17 cellular contexts compared by ENCODE assay signal in the genomic region with DNA sequence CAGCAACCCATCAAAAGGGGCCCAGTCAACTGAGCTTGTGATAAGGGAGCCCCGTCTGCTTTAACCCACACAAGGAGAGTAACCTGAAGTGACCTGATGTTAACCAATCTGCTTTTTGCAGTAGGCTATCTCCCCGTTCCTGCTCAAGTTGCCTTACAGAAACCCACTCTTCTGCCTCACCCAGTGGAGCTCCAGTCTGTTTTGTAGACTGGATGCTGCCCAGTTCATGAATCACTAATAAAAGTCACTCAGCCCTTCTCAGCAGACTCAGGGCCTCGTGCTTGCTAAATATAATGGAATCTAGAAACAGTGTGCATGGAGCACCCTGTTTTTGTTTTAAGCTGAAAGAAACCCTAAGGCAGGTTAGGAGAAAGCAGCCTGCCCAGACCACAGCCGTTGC.
DNase-seq lines count a peak whose midpoint lies in the region; ATAC-seq, FAIRE-seq and TF ChIP-seq lines count a peak whose summit lies in the region.
"Had no signal": no experiment of that assay in that cellular context is flagged by ENCODE, and none has a peak within 500 bp of the region (broad histone marks: within the 10 kb centered on the region; RNA-seq: fewer than 3 reads in every experiment).

No MANE protein-coding gene starts in this region.

- peaks cover 8 to 30% (median 20%) of the 10 kb centered on the region in 4 donors for H3K4me1 Mint-ChIP-seq in CD4-positive, CD25-positive, alpha-beta regulatory T cell

- no peak overlapping the region for H2AFZ ChIP-seq in osteoblast (ENCODE audit: low read length)

- H3K27ac Mint-ChIP-seq in CD4-positive, CD25-positive, alpha-beta regulatory T cell, result peak overlapping the region in 2 of 3 donors; percentile 22 to 95
- H3K27ac Mint-ChIP-seq: H9 had no signal

- POLR2A ChIA-PET in HEK293 (lab: Yijun Ruan, JAX), result no interaction called here

- no peak for ATAC-seq in CD4-positive, CD25-positive, alpha-beta regulatory T cell (ENCODE audit: low read depth in 2 of 2)
- ATAC-seq: GM12878, HepG2 had no signal

- peak in 1 of 3 donors; percentile 36 for DNase-seq in CD4-positive, CD25-positive, alpha-beta regulatory T cell
- DNase-seq in esophagus muscularis mucosa (ENCODE audit: extremely low spot score), result peak; percentile 78
- DNase-seq in osteoblast (ENCODE audit: insufficient read length, low spot score, missing footprints), result peak; percentile 41
- no peak for DNase-seq in NCI-H345 (lab: John Stamatoyannopoulos, UW)
- DNase-seq in mucosa of gallbladder (ENCODE audit: low spot score), result no peak
- no peak for DNase-seq in GM12891 (ENCODE audit: insufficient read length, low spot score)
- DNase-seq: AML-193, Calu3, DMS 273 treated with DMSO at 0.1 percent for 48 hours, GOT3, H9 had no signal

- CTCF ChIA-PET in HEK293 (lab: Yijun Ruan, JAX), result no interaction called here

- WGBS in esophagus muscularis mucosa, result 93% methylated on average over 3 of the region's 4 CpGs

- no peaks in the 10 kb centered on the region for H3K79me2 ChIP-seq in osteoblast (ENCODE audit: insufficient read depth, low read length)

- H3K4me1 ChIP-seq in CD4-positive, CD25-positive, alpha-beta regulatory T cell (ENCODE audit: control insufficient read depth, insufficient read depth, low read length, poor library complexity, severe bottlenecking), result peaks cover 2% of the 10 kb centered on the region
- H3K4me1 ChIP-seq in HEK293 (ENCODE audit: control insufficient read depth, insufficient read depth, low read length), result no peaks in the 10 kb centered on the region
- H3K4me1 ChIP-seq in esophagus muscularis mucosa, result no peaks in the 10 kb centered on the region
- H3K4me1 ChIP-seq in osteoblast (ENCODE audit: insufficient read depth, low read length), result peaks cover 8% of the 10 kb centered on the region

- no peaks in the 10 kb centered on the region for H3K36me3 ChIP-seq in CD4-positive, CD25-positive, alpha-beta regulatory T cell (ENCODE audit: control insufficient read depth, insufficient read depth, low read length)
- H3K36me3 ChIP-seq in HEK293 (ENCODE audit: control insufficient read depth in 2 of 2, insufficient read depth in 1 of 2, low read length in 2 of 2) (no peaks in the 10 kb centered on the region), esophagus muscularis mucosa (no peaks in the 10 kb centered on the region), osteoblast (ENCODE audit: insufficient read depth, low read length) (no peaks in the 10 kb centered on the region)

- no peak for TF ChIP-seq EP300 in esophagus muscularis mucosa (IDR thresholded peaks at IDR 0.05)

- H3K27me3 Mint-ChIP-seq in CD4-positive, CD25-positive, alpha-beta regulatory T cell, result peaks cover 5% of the 10 kb centered on the region

- H3K27ac ChIP-seq in CD4-positive, CD25-positive, alpha-beta regulatory T cell (ENCODE audit: insufficient read depth, low read length, poor library complexity, severe bottlenecking), result no peak overlapping the region
- H3K27ac ChIP-seq in HEK293 (ENCODE audit: extremely low read depth, low read depth, low read length), result no peak overlapping the region
- H3K27ac ChIP-seq in esophagus muscularis mucosa (replicated peaks in 1 of 4), result no peak overlapping the region
- H3K27ac ChIP-seq in osteoblast (ENCODE audit: low read depth, low read length), result no peak overlapping the region
- H3K27ac ChIP-seq: 22Rv1, BLaER1 had no signal

- TF ChIP-seq POLR2A in esophagus muscularis mucosa (IDR thresholded peaks at IDR 0.05; ENCODE audit: low read depth), result no peak
- no peak for TF ChIP-seq POLR2A in GM12891 (IDR thresholded peaks at IDR 0.05; ENCODE audit: low read depth, low read length)

- H4K20me1 ChIP-seq in osteoblast (ENCODE audit: insufficient read depth, low read length), result no peaks in the 10 kb centered on the region
- H4K20me1 ChIP-seq: BLaER1 had no signal

- no peaks in the 10 kb centered on the region for H3K27me3 ChIP-seq in CD4-positive, CD25-positive, alpha-beta regulatory T cell (ENCODE audit: control insufficient read depth, insufficient read depth, low read length)
- no peaks in the 10 kb centered on the region for H3K27me3 ChIP-seq in esophagus muscularis mucosa
- H3K27me3 ChIP-seq in osteoblast (ENCODE audit: insufficient read depth, low read length), result no peaks in the 10 kb centered on the region
- H3K27me3 ChIP-seq: BLaER1 had no signal

- peaks cover 0 to 2% (median 0%) of the 10 kb centered on the region in 7 donors for H3K9me3 Mint-ChIP-seq in CD4-positive, CD25-positive, alpha-beta regulatory T cell
- H3K9me3 Mint-ChIP-seq: H9 had no signal

- FAIRE-seq in GM12891 (lab: Jason Lieb, UNC), result no peak
- FAIRE-seq: GM12878, HepG2, HTR-8/SVneo had no signal

- H3K4me3 Mint-ChIP-seq in CD4-positive, CD25-positive, alpha-beta regulatory T cell, result no peak overlapping the region
- H3K4me3 Mint-ChIP-seq: H9 had no signal

- H3K4me3 ChIP-seq in CD4-positive, CD25-positive, alpha-beta regulatory T cell (ENCODE audit: low read depth, low read length), result no peak overlapping the region
- H3K4me3 ChIP-seq in HEK293 (ENCODE audit: low read depth, low read length) (no peak overlapping the region), esophagus muscularis mucosa (no peak overlapping the region), osteoblast (ENCODE audit: insufficient read depth, low read length) (no peak overlapping the region)
- H3K4me3 ChIP-seq: BLaER1, GM12878 had no signal

- no peaks in the 10 kb centered on the region for H3K36me3 Mint-ChIP-seq in CD4-positive, CD25-positive, alpha-beta regulatory T cell

- intact Hi-C loops in esophagus muscularis mucosa (cut with DNase I), result no loop called here

- TF ChIP-seq CTCF in HEK293 (tag by site-specific recombination; IDR thresholded peaks at IDR 0.05) (no peak), esophagus muscularis mucosa (IDR thresholded peaks at IDR 0.05) (no peak), osteoblast (IDR thresholded peaks at IDR 0.05; ENCODE audit: extremely low read depth, low read depth, low read length) (no peak)

- no peak overlapping the region for H3K4me2 ChIP-seq in osteoblast (ENCODE audit: insufficient read depth, low read length)
- H3K4me2 ChIP-seq: BLaER1 had no signal

- H3K9me3 ChIP-seq in CD4-positive, CD25-positive, alpha-beta regulatory T cell (ENCODE audit: control insufficient read depth in 2 of 2, low read length in 2 of 2), result no peaks in the 10 kb centered on the region
- no peaks in the 10 kb centered on the region for H3K9me3 ChIP-seq in HEK293 (ENCODE audit: control insufficient read depth, insufficient read depth, low read depth, low read length)
- H3K9me3 ChIP-seq in esophagus muscularis mucosa, result no peaks in the 10 kb centered on the region
- peaks cover 3% of the 10 kb centered on the region for H3K9me3 ChIP-seq in osteoblast (ENCODE audit: low read depth, low read length)

TF ChIP-seq in HEK293, 187 proteins besides CTCF, POLR2A, EP300 and RAD21:
- TF ChIP-seq SETDB1 (IDR thresholded peaks at IDR 0.05; ENCODE audit: insufficient read length, low read length) (peak; percentile 16), ZNF549 (tag by site-specific recombination; IDR thresholded peaks at IDR 0.05) (peak; percentile 96), ZNF266 (tag by site-specific recombination; IDR thresholded peaks at IDR 0.05; ENCODE audit: low read depth) (no peak), ZFP69B (tag by site-specific recombination; IDR thresholded peaks at IDR 0.05) (no peak)

TF ChIP-seq in GM12891, 5 proteins besides CTCF, POLR2A, EP300 and RAD21:
- TF ChIP-seq POLR2AphosphoS5 (IDR thresholded peaks at IDR 0.05; ENCODE audit: low read depth, low read length) (no peak), POU2F2 (IDR thresholded peaks at IDR 0.05; ENCODE audit: low read depth, low read length) (no peak), PAX5 (IDR thresholded peaks at IDR 0.05; ENCODE audit: insufficient read depth, low read length, severe bottlenecking) (no peak), SPI1 (IDR thresholded peaks at IDR 0.05; ENCODE audit: low read depth, low read length) (no peak), TAF1 (IDR thresholded peaks at IDR 0.05; ENCODE audit: low read depth, low read length) (no peak)

Comparison
In these comparisons a context has a peak if more than half of its experiments do, and no peak if none do; other contexts are left out.
1. DNase-seq: peak in esophagus muscularis mucosa (single experiment) and osteoblast (single experiment); none in NCI-H345 (single experiment), mucosa of gallbladder (single experiment) and GM12891 (single experiment).